In genomic region chr6:37938909-37939308, GRCh38 we compare ENCODE assay signal across 1 cellular context.
TF ChIP-seq lines count a peak whose summit lies in the region.

No MANE protein-coding gene starts in this region.

TF ChIP-seq in HCT116, 20 proteins besides CTCF, POLR2A, EP300 and RAD21 (continued from another document):
- TF ChIP-seq YY1 (IDR thresholded peaks at IDR 0.05; ENCODE audit: extremely low read depth, insufficient replicate concordance, low read depth, low read length) (no peak), ZNF274 (IDR thresholded peaks at IDR 0.05; ENCODE audit: low read depth, low read length) (no peak), ZFX (IDR thresholded peaks at IDR 0.05) (no peak), SIN3A (IDR thresholded peaks at IDR 0.05; ENCODE audit: low read depth) (no peak), ATF3 (IDR thresholded peaks at IDR 0.05) (no peak), FOSL1 (IDR thresholded peaks at IDR 0.05; ENCODE audit: low read depth) (no peak), ZBTB33 (IDR thresholded peaks at IDR 0.05; ENCODE audit: extremely low read depth, insufficient replicate concordance, low read length) (no peak), REST (IDR thresholded peaks at IDR 0.05; ENCODE audit: low read depth) (no peak), JUND (IDR thresholded peaks at IDR 0.05) (no peak), ELF1 (IDR thresholded peaks at IDR 0.05; ENCODE audit: borderline replicate concordance, low read depth) (no peak)
